ENCODE assay signal across 11 cellular contexts in genomic region chr14:80108430-80108829, GRCh38.
"Had no signal": no experiment of that assay in that cellular context is flagged by ENCODE, and none has a peak within 500 bp of the region (broad histone marks: within the 10 kb centered on the region; RNA-seq: fewer than 3 reads in every experiment).

No MANE protein-coding gene starts in this region.

- H3K27ac Mint-ChIP-seq: HFFc6, IgD-negative memory B cell had no signal

- H3K27me3 Mint-ChIP-seq: IgD-negative memory B cell had no signal

- H3K4me3 ChIP-seq: GM23248, HAP-1 had no signal

- H3K9ac ChIP-seq: GM23248, KMS-11 had no signal

- DNase-seq: GM23248, GOT3, H7, HFFc6, KBM-7 had no signal

- H2AFZ ChIP-seq: GM23248 had no signal

- H3K4me2 ChIP-seq: KMS-11 had no signal

- FAIRE-seq: HepG2 had no signal

- H3K36me3 ChIP-seq: HAP-1 had no signal

- ATAC-seq: HCT116 had no signal

- H3K4me3 Mint-ChIP-seq: HFFc6, IgD-negative memory B cell had no signal

- H3K4me1 ChIP-seq: HAP-1 had no signal

- H3K36me3 Mint-ChIP-seq: IgD-negative memory B cell had no signal

- H3K9me3 ChIP-seq: HAP-1 had no signal

- H3K9me3 Mint-ChIP-seq: HFFc6 had no signal

- H3K27ac ChIP-seq: GM23248, HL-60, KMS-11 had no signal
